In genomic region chr15:67253103-67253502, GRCh38 we compare ENCODE assay signal across 9 cellular contexts. TPM values are rescaled to one million over a fixed set of nuclear protein-coding genes. Genes with fewer than 3 reads are reported as not detected.
DNase-seq lines count a peak whose midpoint lies in the region; ATAC-seq, FAIRE-seq and TF ChIP-seq lines count a peak whose summit lies in the region.
"Had no signal": no experiment of that assay in that cellular context is flagged by ENCODE, and none has a peak within 500 bp of the region (broad histone marks: within the 10 kb centered on the region; RNA-seq: fewer than 3 reads in every experiment).

No MANE protein-coding gene starts in this region.

- no peaks in the 10 kb centered on the region for H3K27me3 ChIP-seq in A673 (replicated peaks; ENCODE audit: insufficient read depth, low read depth, low read length, poor library complexity)
- no peaks in the 10 kb centered on the region for H3K27me3 ChIP-seq in K562 (ENCODE audit: control insufficient read depth in 2 of 2, insufficient read depth in 2 of 2, low read length in 2 of 2)
- no peaks in the 10 kb centered on the region for H3K27me3 ChIP-seq in mononuclear cell (ENCODE audit: insufficient read depth, low read length)

- TF ChIP-seq RAD21 in K562 (CRISPR knock-in tag; conservative IDR thresholded peaks at IDR 0.05 in 1 of 2, IDR thresholded peaks at IDR 0.05 in 1 of 2): no peak

- H3K9me3 ChIP-seq in A673 (ENCODE audit: low read depth, low read length, poor library complexity, severe bottlenecking) (no peaks in the 10 kb centered on the region), K562 (replicated peaks; ENCODE audit: control insufficient read depth, insufficient read depth, low read depth, low read length) (no peaks in the 10 kb centered on the region; the same call in 1 of the 2 replicates), mononuclear cell (ENCODE audit: low read depth, low read length) (no peaks in the 10 kb centered on the region)

- H3K4me2 ChIP-seq in K562 (ENCODE audit: insufficient read depth, low read length): peak overlapping the region; percentile 78

- no peak for TF ChIP-seq POLR2A in K562 (conservative IDR thresholded peaks at IDR 0.05)
- no peak for TF ChIP-seq POLR2A in erythroblast (IDR thresholded peaks at IDR 0.05; ENCODE audit: low read length)

- TF ChIP-seq EP300 in K562 (IDR thresholded peaks at IDR 0.05; ENCODE audit: low read length): no peak

- ATAC-seq in K562 (no peak), HG02981 (IDR thresholded peaks at IDR 0.05; ENCODE audit: unreplicated experiment) (no peak)

- peaks cover 61% of the 10 kb centered on the region for H3K79me2 ChIP-seq in K562 (ENCODE audit: control insufficient read depth, insufficient read depth, low read length)

- intact Hi-C loops in A673 (cut with micrococcal nuclease; ENCODE audit: unreplicated experiment): no loop called here
- intact Hi-C loops in K562 (cut with micrococcal nuclease): loop anchor here (5.0 kb wide), 1 partner anchor 186 kb away; the partner anchor contains the start of gene SMAD3

- DNase-seq in A673 (ENCODE audit: low spot score) (no peak), HFF-Myc (ENCODE audit: extremely low read depth, low read depth) (no peak), K562 (ENCODE audit: extremely low read depth in 1 of 4, low spot score in 3 of 4) (no peak), erythroblast (lab: John Stamatoyannopoulos, UW) (no peak), AML-193 (lab: John Stamatoyannopoulos, UW) (no peak), OCI-M2 (lab: John Stamatoyannopoulos, UW; ENCODE audit: unreplicated experiment) (no peak)
- DNase-seq: GF-D8 had no signal

- H3K27ac ChIP-seq in A673 (ENCODE audit: low read depth, low read length, poor library complexity, severe bottlenecking) (no peak overlapping the region), K562 (ENCODE audit: extremely low read depth, low read depth, low read length) (peak overlapping the region; percentile 96)

- H3K9ac ChIP-seq in K562 (ENCODE audit: insufficient read depth in 1 of 2, low read depth in 2 of 2, low read length in 2 of 2): peak overlapping the region; percentile 90; a peak in 3 of 4 replicates

- peak overlapping the region; percentile 76 for H3K4me3 ChIP-seq in A673 (ENCODE audit: low read depth, low read length, poor library complexity, severe bottlenecking)
- peak overlapping the region; percentile 66 for H3K4me3 ChIP-seq in HFF-Myc (replicated peaks; ENCODE audit: low read depth, low read length)
- H3K4me3 ChIP-seq in K562: peak overlapping the region; percentile 81
- H3K4me3 ChIP-seq in mononuclear cell (ENCODE audit: low read length): peak overlapping the region; percentile 85

- CTCF ChIA-PET in A673 (lab: Charles Lee): no interaction called here
- CTCF ChIA-PET in K562 (lab: Yijun Ruan, JAX; ENCODE audit: low intra/inter-chr PET ratio): no interaction called here

- H2AFZ ChIP-seq in K562 (ENCODE audit: low read depth, low read length): no peak overlapping the region

- BruUV-seq in A673 (replicated peaks; lab: Mats Ljungman, UMichigan) (no TSS peak), K562 (replicated peaks; lab: Mats Ljungman, UMichigan) (no TSS peak)

- no peaks in the 10 kb centered on the region for H3K9me1 ChIP-seq in K562 (ENCODE audit: control insufficient read depth, insufficient read depth, low read length)

- 32% methylated on average over 10 of the region's 12 CpGs for WGBS in K562 (ENCODE audit: insufficient coverage, low coverage, missing lambda C conversion rate)

- in situ Hi-C loops in K562 (cut with MboI): no loop called here

- no peaks in the 10 kb centered on the region for H4K20me1 ChIP-seq in K562 (replicated peaks; ENCODE audit: control insufficient read depth, insufficient read depth, low read length)

- POLR2A ChIA-PET in A673 (lab: Charles Lee; ENCODE audit: low non-redundant PET) (no interaction called here), K562 (lab: Yijun Ruan, JAX) (no interaction called here)

- H3K36me3 ChIP-seq in A673 (ENCODE audit: insufficient read depth, low read length, poor library complexity, severe bottlenecking): no peaks in the 10 kb centered on the region
- H3K36me3 ChIP-seq in K562 (ENCODE audit: control insufficient read depth, insufficient read depth, low read length): peaks cover 16% of the 10 kb centered on the region; the same call in 2 of the 3 replicates

- H3K4me1 ChIP-seq in A673 (ENCODE audit: insufficient read depth, low read length, poor library complexity, severe bottlenecking) (no peaks in the 10 kb centered on the region), K562 (replicated peaks in 1 of 2; ENCODE audit: control insufficient read depth in 2 of 2, insufficient read depth in 2 of 2, low read length in 2 of 2) (peaks cover 11 to 19% of the 10 kb centered on the region in 2 experiments; a peak in 4 of 5 replicates), mononuclear cell (ENCODE audit: insufficient read depth, low read length) (peaks cover 20% of the 10 kb centered on the region)

- FAIRE-seq in K562 (lab: Jason Lieb, UNC): no peak

- no peak for TF ChIP-seq CTCF in A673 (conservative IDR thresholded peaks at IDR 0.05; ENCODE audit: low read depth, low read length)
- no peak for TF ChIP-seq CTCF in HFF-Myc (IDR thresholded peaks at IDR 0.05; ENCODE audit: low read depth, low read length, missing control alignments)
- no peak for TF ChIP-seq CTCF in K562 (IDR thresholded peaks at IDR 0.05 in 2 of 3, conservative IDR thresholded peaks at IDR 0.05 in 1 of 3; ENCODE audit: insufficient read depth in 2 of 3, low read depth in 1 of 3, low read length in 3 of 3)

TF ChIP-seq in K562, 482 proteins besides CTCF, POLR2A, EP300 and RAD21 (continues in another document):
- TF ChIP-seq HDAC8 (tag; IDR thresholded peaks at IDR 0.05) (no peak), KLF13 (tag; IDR thresholded peaks at IDR 0.05; ENCODE audit: borderline replicate concordance, low read depth) (no peak), ZNF121 (CRISPR knock-in tag; conservative IDR thresholded peaks at IDR 0.05) (peak; percentile 94)
- TF ChIP-seq, protein P1, sequence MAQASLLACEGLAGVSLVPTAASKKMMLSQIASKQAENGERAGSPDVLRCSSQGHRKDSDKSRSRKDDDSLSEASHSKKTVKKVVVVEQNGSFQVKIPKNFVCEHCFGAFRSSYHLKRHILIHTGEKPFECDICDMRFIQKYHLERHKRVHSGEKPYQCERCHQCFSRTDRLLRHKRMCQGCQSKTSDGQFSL (CRISPR knock-in tag; IDR thresholded peaks at IDR 0.05): 0 out of 2 replicates have a peak, but pooled peaks have one; percentile 53
- TF ChIP-seq, protein P1 (tag; IDR thresholded peaks at IDR 0.05): no peak

RNA-seq across cellular contexts. Expression of gene AAGAB, which starts 1.4 kb away (rescaled TPM):
- 54.8 and 55.1 TPM in 2 replicates for total RNA-seq in A673 (2021)
- total RNA-seq in K562 (2011; cell fraction: chromatin; rRNA removed; ENCODE audit: low replicate concordance): 33.5 and 35.6 TPM in 2 replicates
- total RNA-seq in K562 (2011; cell fraction: nucleolus; rRNA removed): 28.7 and 29.0 TPM in 2 replicates
- 29.0 and 42.4 TPM in 2 replicates for total RNA-seq in K562 (2011; cell fraction: nucleoplasm; rRNA removed)
- 48.8 and 50.9 TPM in 2 replicates for total RNA-seq in K562 (2014; rRNA removed)
- 68.8 and 79.5 TPM in 2 replicates for total RNA-seq in K562 (2014; rRNA removed; fragmentation: Illumina TruSeq; extraction: Trizol)
- total RNA-seq in K562 (2015; rRNA removed; fragmentation: Illumina TruSeq; extraction: Trizol): 63.6 and 66.0 TPM in 2 replicates
- 55.9 and 58.6 TPM in 2 replicates for total RNA-seq in K562 (2021)
- polyA plus RNA-seq in K562 (2011; rRNA removed): 54.0 and 86.3 TPM in 2 replicates
- 36.8 and 39.9 TPM in 2 replicates for polyA plus RNA-seq in K562 (2011; cell fraction: cytosol; rRNA removed)
- polyA plus RNA-seq in K562 (2011; cell fraction: nucleus; rRNA removed): 20.6 and 25.8 TPM in 2 replicates
- polyA plus RNA-seq in K562 (2012): 47.5 and 61.1 TPM in 2 replicates
- polyA plus RNA-seq in K562 (2014; fragmentation: Illumina TruSeq; extraction: Trizol): 55.5 and 58.3 TPM in 2 replicates
- 100 to 1,000 TPM in 1 of 2 experiments, 10 to 100 TPM in 1; 17.8 to 109 TPM for polyA plus RNA-seq in K562 (2014; fragmentation: Nextera tagmentation; extraction: Ambion mirVana)
- polyA plus RNA-seq in K562 (2014; rRNA removed): 48.9 and 53.2 TPM in 2 replicates
- 132 and 155 TPM in 2 replicates for polyA minus RNA-seq in K562 (2011; rRNA and poly(A)+ RNA removed)
- polyA minus RNA-seq in K562 (2011; cell fraction: cytosol; rRNA and poly(A)+ RNA removed): 30.4 and 36.5 TPM in 2 replicates
- polyA minus RNA-seq in K562 (2011; cell fraction: nucleus; rRNA and poly(A)+ RNA removed): 42.8 and 47.0 TPM in 2 replicates
- 26.6 TPM for total RNA-seq in mononuclear cell

RNA-seq across cellular contexts. Expression of gene IQCH, which starts 1.5 kb away (rescaled TPM):
- total RNA-seq in A673 (2021) (1.7 and 2.5 TPM in 2 replicates), K562 (2014; rRNA removed) (1.8 TPM in 2 replicates), K562 (2014; rRNA removed; fragmentation: Illumina TruSeq; extraction: Trizol) (3.4 and 4.9 TPM in 2 replicates), K562 (2015; rRNA removed; fragmentation: Illumina TruSeq; extraction: Trizol) (3.5 and 4.0 TPM in 2 replicates), K562 (2021) (1.9 and 3.2 TPM in 2 replicates), mononuclear cell (0.42 TPM)
- total RNA-seq in K562 (2011; cell fraction: chromatin; rRNA removed; ENCODE audit: low replicate concordance): 7.3 and 15.4 TPM in 2 replicates
- total RNA-seq in K562 (2011; cell fraction: nucleolus; rRNA removed): 3.8 and 4.3 TPM in 2 replicates
- 10.1 and 19.7 TPM in 2 replicates for total RNA-seq in K562 (2011; cell fraction: nucleoplasm; rRNA removed)
- polyA plus RNA-seq in K562 (2011; rRNA removed) (2.2 and 3.9 TPM in 2 replicates), K562 (2014; fragmentation: Illumina TruSeq; extraction: Trizol) (1.7 and 2.1 TPM in 2 replicates), K562 (2014; fragmentation: Nextera tagmentation; extraction: Ambion mirVana) (1 to 10 TPM; 2.5 to 2.7 TPM), K562 (2014; rRNA removed) (1.8 and 1.9 TPM in 2 replicates)
- polyA plus RNA-seq in K562 (2011; cell fraction: cytosol; rRNA removed): 0.46 and 0.96 TPM in 2 replicates
- 2.2 and 2.6 TPM in 2 replicates for polyA plus RNA-seq in K562 (2011; cell fraction: nucleus; rRNA removed)
- 2.0 and 3.1 TPM in 2 replicates for polyA plus RNA-seq in K562 (2012)
- 6.9 and 8.0 TPM in 2 replicates for polyA minus RNA-seq in K562 (2011; rRNA and poly(A)+ RNA removed)
- 2.6 and 2.7 TPM in 2 replicates for polyA minus RNA-seq in K562 (2011; cell fraction: cytosol; rRNA and poly(A)+ RNA removed)
- polyA minus RNA-seq in K562 (2011; cell fraction: nucleus; rRNA and poly(A)+ RNA removed): 3.0 and 6.3 TPM in 2 replicates
